ENCODE assay signal across 19 cellular contexts in genomic region chr4:101970555-101970954, GRCh38.
DNase-seq lines count a peak whose midpoint lies in the region; ATAC-seq and TF ChIP-seq lines count a peak whose summit lies in the region.
"Had no signal": no experiment of that assay in that cellular context is flagged by ENCODE, and none has a peak within 500 bp of the region (broad histone marks: within the 10 kb centered on the region; RNA-seq: fewer than 3 reads in every experiment).

No MANE protein-coding gene starts in this region.

- H2AFZ ChIP-seq in mesenchymal stem cell (ENCODE audit: low read depth, low read length), result no peak overlapping the region

- no peak for ATAC-seq in activated B cell treated with CpG ODN at 0.5 μM for 24 hours (ENCODE audit: low read depth)
- ATAC-seq in activated T-helper 17 cell treated with anti-CD3 and anti-CD28 coated beads, Interleukin-2, amount 50 U/mL, for 72 hours (replicated peaks), result no peak
- no peak for ATAC-seq in HG02973 (IDR thresholded peaks at IDR 0.05; ENCODE audit: unreplicated experiment)
- ATAC-seq: Panc1, Right ventricle myocardium inferior, SK-N-SH treated with all-trans-retinoic acid at 6 μM for 48 hours had no signal

- H2BK120ac ChIP-seq in mesenchymal stem cell (ENCODE audit: low read depth, low read length), result no peak overlapping the region

- H3K4ac ChIP-seq in mesenchymal stem cell (ENCODE audit: low read depth in 1 of 2, low read length in 2 of 2), result peak overlapping the region in 1 of 2 experiments; percentile 37

- CTCF ChIA-PET in activated B cell treated with CpG ODN at 0.5 μM for 24 hours (lab: Charles Lee), result no interaction called here

- no peak overlapping the region for H2BK15ac ChIP-seq in mesenchymal stem cell (ENCODE audit: low read depth, poor library complexity, severe bottlenecking)

- no peaks in the 10 kb centered on the region for H3K27me3 ChIP-seq in mesenchymal stem cell (ENCODE audit: control insufficient read depth in 1 of 2, insufficient read depth in 1 of 2, low read length in 2 of 2)

- no peak overlapping the region for H2AK5ac ChIP-seq in mesenchymal stem cell (ENCODE audit: low read length, severe bottlenecking)

- POLR2A ChIA-PET in activated B cell treated with CpG ODN at 0.5 μM for 24 hours (lab: Charles Lee), result no interaction called here

- H3K36me3 Mint-ChIP-seq in activated B cell treated with CpG ODN at 0.5 μM for 24 hours (ENCODE audit: low read depth) (peaks cover 70% of the 10 kb centered on the region), type B pancreatic cell (no peaks in the 10 kb centered on the region)
- H3K36me3 Mint-ChIP-seq in activated T-helper 17 cell treated with anti-CD3 and anti-CD28 coated beads, Interleukin-2, amount 50 U/mL, for 72 hours (ENCODE audit: low read depth), result no peaks in the 10 kb centered on the region
- H3K36me3 Mint-ChIP-seq: CD4-positive, CD25-positive, alpha-beta regulatory T cell had no signal

- no peak overlapping the region for H3K23ac ChIP-seq in mesenchymal stem cell (ENCODE audit: low read length in 2 of 2)

- no peaks in the 10 kb centered on the region for H3K4me1 ChIP-seq in mesenchymal stem cell (ENCODE audit: control insufficient read depth, insufficient read depth, low read depth, low read length)

- H3K36me3 ChIP-seq in mesenchymal stem cell (ENCODE audit: control insufficient read depth in 1 of 2, insufficient read depth in 2 of 2, low read depth in 1 of 2, low read length in 2 of 2), result no peaks in the 10 kb centered on the region

- peak overlapping the region; percentile 25 for H3K9ac ChIP-seq in mesenchymal stem cell (ENCODE audit: low read length)

- no peak overlapping the region for H2BK5ac ChIP-seq in mesenchymal stem cell (ENCODE audit: low read depth, low read length, poor library complexity, severe bottlenecking)

- H3K27me3 Mint-ChIP-seq in activated B cell treated with CpG ODN at 0.5 μM for 24 hours (no peaks in the 10 kb centered on the region), type B pancreatic cell (no peaks in the 10 kb centered on the region)
- H3K27me3 Mint-ChIP-seq in activated T-helper 17 cell treated with anti-CD3 and anti-CD28 coated beads, Interleukin-2, amount 50 U/mL, for 72 hours, result peaks cover 25% of the 10 kb centered on the region
- H3K27me3 Mint-ChIP-seq: CD4-positive, CD25-positive, alpha-beta regulatory T cell had no signal

- H3K4me1 Mint-ChIP-seq in activated B cell treated with CpG ODN at 0.5 μM for 24 hours, result peaks cover 79% of the 10 kb centered on the region
- peaks cover 33% of the 10 kb centered on the region for H3K4me1 Mint-ChIP-seq in type B pancreatic cell (ENCODE audit: unreplicated experiment)
- no peaks in the 10 kb centered on the region for H3K4me1 Mint-ChIP-seq in activated T-helper 17 cell treated with anti-CD3 and anti-CD28 coated beads, Interleukin-2, amount 50 U/mL, for 72 hours
- H3K4me1 Mint-ChIP-seq: CD4-positive, CD25-positive, alpha-beta regulatory T cell had no signal

- H3K18ac ChIP-seq in mesenchymal stem cell (ENCODE audit: low read depth in 1 of 2, low read length in 2 of 2), result peak overlapping the region; percentile 38 to 55

- H3K4me3 Mint-ChIP-seq in activated B cell treated with CpG ODN at 0.5 μM for 24 hours, result no peak overlapping the region
- H3K4me3 Mint-ChIP-seq in type B pancreatic cell, result peak overlapping the region; percentile 39
- H3K4me3 Mint-ChIP-seq in activated T-helper 17 cell treated with anti-CD3 and anti-CD28 coated beads, Interleukin-2, amount 50 U/mL, for 72 hours, result no peak overlapping the region
- H3K4me3 Mint-ChIP-seq: CD4-positive, CD25-positive, alpha-beta regulatory T cell had no signal

- H4K8ac ChIP-seq in mesenchymal stem cell (ENCODE audit: low read length), result no peak overlapping the region

- H3K79me1 ChIP-seq in mesenchymal stem cell (replicated peaks; ENCODE audit: low read length, poor library complexity, severe bottlenecking), result no peaks in the 10 kb centered on the region

- intact Hi-C loops in activated B cell treated with CpG ODN at 0.5 μM for 24 hours (cut with micrococcal nuclease), result no loop called here

- no peak overlapping the region for H3K4me3 ChIP-seq in mesenchymal stem cell (ENCODE audit: insufficient read depth in 1 of 2, low read depth in 1 of 2, low read length in 2 of 2)

- no peaks in the 10 kb centered on the region for H3K9me3 ChIP-seq in mesenchymal stem cell (ENCODE audit: control insufficient read depth, low read length)

- H3K14ac ChIP-seq in mesenchymal stem cell (ENCODE audit: low read length in 2 of 2), result no peak overlapping the region

- TF ChIP-seq CTCF in activated B cell treated with CpG ODN at 0.5 μM for 24 hours (IDR thresholded peaks at IDR 0.05) (no peak), type B pancreatic cell (conservative IDR thresholded peaks at IDR 0.05) (no peak)

- H2BK12ac ChIP-seq in mesenchymal stem cell (ENCODE audit: low read length in 2 of 2), result no peak overlapping the region

- H3K27ac ChIP-seq in mesenchymal stem cell (ENCODE audit: low read length, poor library complexity, severe bottlenecking), result no peak overlapping the region

- H3K9me3 Mint-ChIP-seq in activated B cell treated with CpG ODN at 0.5 μM for 24 hours, result no peaks in the 10 kb centered on the region
- H3K9me3 Mint-ChIP-seq in type B pancreatic cell, result no peaks in the 10 kb centered on the region
- no peaks in the 10 kb centered on the region for H3K9me3 Mint-ChIP-seq in activated T-helper 17 cell treated with anti-CD3 and anti-CD28 coated beads, Interleukin-2, amount 50 U/mL, for 72 hours

- no peak overlapping the region for H3K4me2 ChIP-seq in mesenchymal stem cell (ENCODE audit: low read length, poor library complexity, severe bottlenecking)

- H3K27ac Mint-ChIP-seq in activated B cell treated with CpG ODN at 0.5 μM for 24 hours (peak overlapping the region; percentile 78), type B pancreatic cell (peak overlapping the region; percentile 46)
- H3K27ac Mint-ChIP-seq in activated T-helper 17 cell treated with anti-CD3 and anti-CD28 coated beads, Interleukin-2, amount 50 U/mL, for 72 hours, result no peak overlapping the region
- H3K27ac Mint-ChIP-seq: CD4-positive, CD25-positive, alpha-beta regulatory T cell had no signal

- WGBS in mesenchymal stem cell, result 49% methylated on average over 2 of the region's 3 CpGs

- H4K91ac ChIP-seq in mesenchymal stem cell (ENCODE audit: low read length), result no peak overlapping the region

- DNase-seq in DMS53 (lab: John Stamatoyannopoulos, UW), result peak; percentile 4
- DNase-seq in DMS53 treated with DMSO at 0.1 percent for 48 hours (lab: John Stamatoyannopoulos, UW; ENCODE audit: unreplicated experiment), result no peak
- no peak for DNase-seq in activated B cell treated with CpG ODN at 0.5 μM for 24 hours
- DNase-seq in mesenchymal stem cell, result no peak
- no peak for DNase-seq in type B pancreatic cell (ENCODE audit: extremely low spot score, unreplicated experiment)
- DNase-seq in hepatic stellate cell (ENCODE audit: low spot score), result no peak
- DNase-seq: 8988T; Calu3; CD4-positive, CD25-positive, alpha-beta regulatory T cell; H7; MV-4-11; NCI-H1436 treated with DMSO at 0.1 percent for 48 hours; NCI-H2107; NCI-H774 had no signal
